8 cellular contexts compared by ENCODE assay signal in the genomic region with DNA sequence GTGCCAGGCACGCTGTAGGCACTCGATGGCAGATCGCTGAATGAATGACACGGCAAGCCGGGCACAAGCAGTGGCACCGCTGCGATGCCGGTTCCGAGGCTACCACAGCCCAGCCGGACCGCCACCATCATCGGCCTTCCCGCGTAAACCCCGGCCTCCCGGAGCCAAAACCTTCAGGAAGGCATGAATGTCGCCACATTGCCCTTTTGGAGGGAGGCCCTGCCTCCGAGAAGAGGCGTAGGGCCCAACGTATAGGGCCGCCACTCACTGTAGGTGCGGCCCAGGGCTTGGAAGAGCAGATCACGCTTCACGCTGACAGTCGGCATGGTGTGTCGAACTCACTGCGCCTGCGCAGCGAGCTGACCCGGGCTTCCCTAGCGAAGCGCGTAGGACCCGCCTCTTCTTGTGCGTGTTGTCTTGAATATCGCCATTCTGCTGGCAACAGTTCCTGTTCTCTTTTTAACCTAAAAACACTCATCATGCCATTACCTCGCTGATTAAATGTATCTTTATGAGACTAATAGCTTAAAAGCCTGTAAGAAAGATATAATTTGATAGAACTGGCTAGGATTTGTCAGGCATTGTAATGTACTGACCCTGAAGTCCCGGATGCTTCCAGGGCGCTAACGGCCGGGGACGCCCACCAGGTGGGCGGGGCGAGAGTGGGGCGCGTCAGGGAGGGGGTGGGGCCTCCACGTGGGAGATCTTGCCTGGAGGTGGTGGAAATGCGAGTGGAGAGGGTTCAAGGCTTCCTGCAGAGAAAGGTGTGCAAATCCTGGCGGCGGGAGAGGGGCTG. TPM values are rescaled to one million over a fixed set of nuclear protein-coding genes. Genes with fewer than 3 reads are reported as not detected.
A peak's percentile ranks its signal among the peaks of the same experiment; 100 is the strongest.
DNase-seq lines count a peak whose midpoint lies in the region; ATAC-seq and TF ChIP-seq lines count a peak whose summit lies in the region.

Gene FARSB, minus strand, starts transcription at position 345 of the 796 bp plus-strand sequence. Its CDS starts 19 bp downstream, at position 326.

- H3K36me3 Mint-ChIP-seq in activated T-cell treated with anti-CD3 and anti-CD28 coated beads, Interleukin-2, amount 50 U/mL, for 4 hours (ENCODE audit: insufficient read depth) = peaks cover 14% of the 10 kb centered on the region

- intact Hi-C loops in Panc1 (cut with micrococcal nuclease; ENCODE audit: unreplicated experiment) = no loop called here

- H3K4me3 ChIP-seq in Panc1 (ENCODE audit: low read depth in 2 of 2, low read length in 2 of 2) (peak within 1 kb of the TSS; percentile 94 to 99), muscle layer of duodenum (ENCODE audit: low read depth in 1 of 2, low read length in 2 of 2) (peak within 1 kb of the TSS; percentile 97 to 98)

- peaks cover 3% of the 10 kb centered on the region; the same call in 1 of the 2 replicates for H3K36me3 ChIP-seq in Panc1 (ENCODE audit: control insufficient read depth, insufficient read depth, low read length)
- no peaks in the 10 kb centered on the region for H3K36me3 ChIP-seq in muscle layer of duodenum (ENCODE audit: control insufficient read depth in 1 of 2, insufficient read depth in 2 of 2, low read length in 2 of 2)

- CTCF ChIA-PET in Panc1 (lab: Charles Lee) = no interaction called here

- POLR2A ChIA-PET in Panc1 (lab: Charles Lee) = interaction anchor here (0.6 to 0.7 kb wide), 2 partner anchors 390 to 761 kb away, joined by 6 to 20 read pairs; no protein-coding TSS in a partner anchor

- ATAC-seq in GM21723 (IDR thresholded peaks at IDR 0.05; ENCODE audit: unreplicated experiment) (peak; percentile 88), Panc1 (peak; percentile 98), esophagus mucosa (peak; percentile 96)
- ATAC-seq in activated T-cell treated with anti-CD3 and anti-CD28 coated beads, Interleukin-2, amount 50 U/mL, for 4 hours = peak; percentile 94 to 96

- no peaks in the 10 kb centered on the region for H3K27me3 Mint-ChIP-seq in activated T-cell treated with anti-CD3 and anti-CD28 coated beads, Interleukin-2, amount 50 U/mL, for 4 hours (ENCODE audit: low read depth)

- H3K9me3 ChIP-seq in Panc1 (ENCODE audit: control insufficient read depth, insufficient read depth, low read depth, low read length) = no peaks in the 10 kb centered on the region
- no peaks in the 10 kb centered on the region for H3K9me3 ChIP-seq in muscle layer of duodenum (ENCODE audit: control insufficient read depth in 1 of 2, low read length in 2 of 2)

- H3K4me1 Mint-ChIP-seq in activated T-cell treated with anti-CD3 and anti-CD28 coated beads, Interleukin-2, amount 50 U/mL, for 4 hours (ENCODE audit: low read depth) = peaks cover 45% of the 10 kb centered on the region

- H3K27ac ChIP-seq in Panc1 (ENCODE audit: low read length) (peak within 1 kb of the TSS; percentile 99), muscle layer of duodenum (ENCODE audit: low read length) (peak within 1 kb of the TSS; percentile 99)

- no peak for TF ChIP-seq CTCF in Panc1 (IDR thresholded peaks at IDR 0.05)

- BruUV-seq in Panc1 (replicated peaks; lab: Mats Ljungman, UMichigan) = no TSS peak

- H3K4me1 ChIP-seq in Panc1 (ENCODE audit: control insufficient read depth, insufficient read depth, low read length) (peaks cover 15% of the 10 kb centered on the region; the same call in 1 of the 2 replicates), muscle layer of duodenum (ENCODE audit: control insufficient read depth in 1 of 2, insufficient read depth in 2 of 2, low read length in 2 of 2) (peaks cover 12 to 17% of the 10 kb centered on the region in 2 donors)

- peak within 1 kb of the TSS; percentile 97 for H3K4me3 Mint-ChIP-seq in activated T-cell treated with anti-CD3 and anti-CD28 coated beads, Interleukin-2, amount 50 U/mL, for 4 hours

- H3K9me3 Mint-ChIP-seq in activated T-cell treated with anti-CD3 and anti-CD28 coated beads, Interleukin-2, amount 50 U/mL, for 4 hours = no peaks in the 10 kb centered on the region

- no peaks in the 10 kb centered on the region for H3K27me3 ChIP-seq in Panc1 (ENCODE audit: control insufficient read depth, insufficient read depth, low read length)
- H3K27me3 ChIP-seq in muscle layer of duodenum (ENCODE audit: low read depth, low read length) = no peaks in the 10 kb centered on the region

- DNase-seq in DMS53 (lab: John Stamatoyannopoulos, UW) (peak; percentile 97), KG1 (lab: John Stamatoyannopoulos, UW) (peak; percentile 98), Panc1 (ENCODE audit: low read depth, low spot score) (peak; percentile 92)
- peak; percentile 91 for DNase-seq in activated T-cell treated with anti-CD3 and anti-CD28 coated beads, Interleukin-2, amount 50 U/mL, for 4 hours
- peak; percentile 87 to 88 for DNase-seq in stimulated activated CD8-positive, alpha-beta memory T cell treated with anti-CD3 and anti-CD28 coated beads, Interleukin-7, amount 100 ng/mL, for 4 hours (ENCODE audit: low read depth in 2 of 2)

- in situ Hi-C loops in Panc1 (cut with HindIII; ENCODE audit: low pct_unique_long_range_greater_than_20kb, low sequenced_read_pairs) = no loop called here

RNA-seq across cellular contexts. Expression of gene FARSB, which starts in this region (rescaled TPM):
- total RNA-seq in Panc1 (2021; ENCODE audit: unreplicated experiment) = 31.6 TPM
- 20.6 TPM for polyA plus RNA-seq in Panc1 (2012; ENCODE audit: insufficient read length)
- 10 to 100 TPM; 67.3 to 73.2 (median 72.1) TPM for total RNA-seq in activated T-cell treated with anti-CD3 and anti-CD28 coated beads, Interleukin-2, amount 50 U/mL, for 4 hours
- 24.2 TPM for total RNA-seq in esophagus mucosa

Comparison
In these comparisons a context has a peak if more than half of its experiments do, and no peak if none do; other contexts are left out.
1. Peak in every context shown above with its lines: DNase-seq, ATAC-seq, H3K4me3 ChIP-seq and H3K27ac ChIP-seq.